In the genomic region with DNA sequence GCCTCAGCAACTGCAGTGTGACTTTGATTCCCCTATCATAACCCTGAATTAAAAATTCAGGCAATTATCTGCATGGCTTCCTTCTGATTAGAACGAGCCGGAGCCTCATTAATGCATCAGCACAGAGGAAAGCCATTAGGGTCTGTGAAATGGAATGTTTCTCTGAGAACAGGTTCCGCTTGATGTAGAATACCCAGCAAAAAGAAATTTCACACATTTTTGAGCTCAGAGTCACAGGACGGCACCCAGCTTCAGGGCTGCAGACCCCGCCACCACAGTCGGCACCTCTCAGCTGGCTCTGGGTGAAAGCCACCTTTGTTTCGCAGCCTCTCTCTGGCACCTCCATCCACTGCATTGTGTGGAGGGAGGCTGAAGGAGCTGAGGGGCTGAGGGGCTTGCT, we compare ENCODE assay signal across 23 cellular contexts. TPM values are rescaled to one million over a fixed set of nuclear protein-coding genes. Genes with fewer than 3 reads are reported as not detected.
"Had no signal": no experiment of that assay in that cellular context is flagged by ENCODE, and none has a peak within 500 bp of the region (broad histone marks: within the 10 kb centered on the region; RNA-seq: fewer than 3 reads in every experiment).

No MANE protein-coding gene starts in this region.

- H3K27ac Mint-ChIP-seq: activated naive CD4-positive, alpha-beta T cell treated with anti-CD3 and anti-CD28 coated beads, Interleukin-2, amount 50 U/mL, for 24 hours; dendritic cell treated with granulocyte-macrophage colony-stimulating factor and Interleukin-4, amounts not matched to agents 40 ng/mL and 50 ng/mL, for 4 days; stimulated activated effector memory CD8-positive, alpha-beta T cell treated with anti-CD3 and anti-CD28 coated beads, Interleukin-12 subunit alpha, Interleukin-12 subunit beta, amount 100 ng/mL, for 72 hours had no signal

- H3K36me3 Mint-ChIP-seq: activated naive CD4-positive, alpha-beta T cell treated with anti-CD3 and anti-CD28 coated beads, Interleukin-2, amount 50 U/mL, for 24 hours; stimulated activated effector memory CD8-positive, alpha-beta T cell treated with anti-CD3 and anti-CD28 coated beads, Interleukin-12 subunit alpha, Interleukin-12 subunit beta, amount 100 ng/mL, for 72 hours had no signal

- DNase-seq: activated CD4-positive, alpha-beta T cell treated with anti-CD3 and anti-CD28 coated beads for 1 hour; activated CD8-positive, alpha-beta memory T cell treated with anti-CD3 and anti-CD28 coated beads for 24 hours; activated CD8-positive, alpha-beta memory T cell treated with anti-CD3 and anti-CD28 coated beads, Interleukin-2, amount 50 U/mL, for 48 hours; activated gamma-delta T cell; effector CD8-positive, alpha-beta T cell; esophagus squamous epithelium; left lung; right lobe of liver; small intestine; stimulated activated CD4-positive, alpha-beta T cell treated with anti-CD3 and anti-CD28 coated beads, Interleukin-4, amount 100 ng/mL, for 1 hour; WERI-Rb-1 had no signal

- FAIRE-seq: bronchial epithelial cell, endothelial cell of umbilical vein, small intestine had no signal

- H3K4me1 ChIP-seq: ascending aorta, esophagus squamous epithelium, left lung, prostate gland had no signal

- H3K4me1 Mint-ChIP-seq: activated naive CD4-positive, alpha-beta T cell treated with anti-CD3 and anti-CD28 coated beads, Interleukin-2, amount 50 U/mL, for 24 hours; stimulated activated effector memory CD8-positive, alpha-beta T cell treated with anti-CD3 and anti-CD28 coated beads, Interleukin-12 subunit alpha, Interleukin-12 subunit beta, amount 100 ng/mL, for 72 hours had no signal

- H3K9me3 Mint-ChIP-seq: activated naive CD4-positive, alpha-beta T cell treated with anti-CD3 and anti-CD28 coated beads, Interleukin-2, amount 50 U/mL, for 24 hours; dendritic cell treated with granulocyte-macrophage colony-stimulating factor and Interleukin-4, amounts not matched to agents 40 ng/mL and 50 ng/mL, for 4 days; stimulated activated effector memory CD8-positive, alpha-beta T cell treated with anti-CD3 and anti-CD28 coated beads, Interleukin-12 subunit alpha, Interleukin-12 subunit beta, amount 100 ng/mL, for 72 hours had no signal

- H3K27ac ChIP-seq: ascending aorta, esophagus squamous epithelium, left lung, prostate gland, right lobe of liver, thoracic aorta, WERI-Rb-1 had no signal

- H3K36me3 ChIP-seq: ascending aorta, esophagus squamous epithelium, left lung, prostate gland, right lobe of liver, thoracic aorta, WERI-Rb-1 had no signal

- ATAC-seq: left lung; right lobe of liver; stimulated activated effector memory CD8-positive, alpha-beta T cell treated with anti-CD3 and anti-CD28 coated beads, Interleukin-12 subunit alpha, Interleukin-12 subunit beta, amount 100 ng/mL, for 72 hours had no signal

- H3K4me3 ChIP-seq: ascending aorta, esophagus squamous epithelium, left lung, prostate gland, right lobe of liver, thoracic aorta had no signal

- H3K9me3 ChIP-seq: ascending aorta, esophagus squamous epithelium, left lung, prostate gland, right lobe of liver, thoracic aorta had no signal

- H3K4me3 Mint-ChIP-seq: activated naive CD4-positive, alpha-beta T cell treated with anti-CD3 and anti-CD28 coated beads, Interleukin-2, amount 50 U/mL, for 24 hours; dendritic cell treated with granulocyte-macrophage colony-stimulating factor and Interleukin-4, amounts not matched to agents 40 ng/mL and 50 ng/mL, for 4 days; stimulated activated effector memory CD8-positive, alpha-beta T cell treated with anti-CD3 and anti-CD28 coated beads, Interleukin-12 subunit alpha, Interleukin-12 subunit beta, amount 100 ng/mL, for 72 hours had no signal

- H3K27me3 ChIP-seq: ascending aorta, right lobe of liver had no signal

RNA-seq across cellular contexts. Expression of gene HNF1B, which starts 45.3 kb away (rescaled TPM):
- total RNA-seq: ascending aorta, bronchial epithelial cell, cerebellum, endothelial cell of umbilical vein, esophagus squamous epithelium, lung microvascular endothelial cell, myocyte, omental fat pad, thoracic aorta had no signal
